ENCODE assay signal across 22 cellular contexts in genomic region chr6:27062755-27063154, GRCh38.
"Had no signal": no experiment of that assay in that cellular context is flagged by ENCODE, and none has a peak within 500 bp of the region (broad histone marks: within the 10 kb centered on the region; RNA-seq: fewer than 3 reads in every experiment).

No MANE protein-coding gene starts in this region.

- H3K27ac ChIP-seq: brain microvascular endothelial cell had no signal

- H3K27me3 ChIP-seq: brain microvascular endothelial cell had no signal

- H3K36me3 ChIP-seq: brain microvascular endothelial cell had no signal

- DNase-seq: activated CD4-positive, alpha-beta T cell treated with anti-CD3 and anti-CD28 coated beads for 4 hours; activated CD8-positive, alpha-beta memory T cell treated with anti-CD3 and anti-CD28 coated beads, Interleukin-2, amount 50 U/mL, for 4 hours; activated CD8-positive, alpha-beta T cell treated with anti-CD3 and anti-CD28 coated beads for 36 hours; activated gamma-delta T cell treated with Interleukin-2 at 50 U/mL for 16 hours; activated naive CD4-positive, alpha-beta T cell treated with anti-CD3 and anti-CD28 coated beads, Interleukin-2, amount 10 ng/mL, durations not matched to agents 7 days and 5 days; activated naive CD8-positive, alpha-beta T cell treated with anti-CD3 and anti-CD28 coated beads for 36 hours; activated T-cell treated with anti-CD3 and anti-CD28 coated beads, Interleukin-2, amount 50 U/mL, for 72 hours; brain microvascular endothelial cell; cerebellar nuclear complex; Kasumi-1; KBM-7; NCI-H1092; NCI-H1417 treated with DMSO at 0.1 percent for 48 hours; NCI-H1694; NCI-H2029 treated with DMSO at 0.1 percent for 48 hours; NCI-H510A treated with DMSO at 0.1 percent for 48 hours; NCI-H774; PC-3; SHP77 treated with DMSO at 0.1 percent for 48 hours; T-helper 1 cell had no signal

- FAIRE-seq: colon, RCC 7860 had no signal
